ENCODE assay signal across 8 cellular contexts in the genomic region with DNA sequence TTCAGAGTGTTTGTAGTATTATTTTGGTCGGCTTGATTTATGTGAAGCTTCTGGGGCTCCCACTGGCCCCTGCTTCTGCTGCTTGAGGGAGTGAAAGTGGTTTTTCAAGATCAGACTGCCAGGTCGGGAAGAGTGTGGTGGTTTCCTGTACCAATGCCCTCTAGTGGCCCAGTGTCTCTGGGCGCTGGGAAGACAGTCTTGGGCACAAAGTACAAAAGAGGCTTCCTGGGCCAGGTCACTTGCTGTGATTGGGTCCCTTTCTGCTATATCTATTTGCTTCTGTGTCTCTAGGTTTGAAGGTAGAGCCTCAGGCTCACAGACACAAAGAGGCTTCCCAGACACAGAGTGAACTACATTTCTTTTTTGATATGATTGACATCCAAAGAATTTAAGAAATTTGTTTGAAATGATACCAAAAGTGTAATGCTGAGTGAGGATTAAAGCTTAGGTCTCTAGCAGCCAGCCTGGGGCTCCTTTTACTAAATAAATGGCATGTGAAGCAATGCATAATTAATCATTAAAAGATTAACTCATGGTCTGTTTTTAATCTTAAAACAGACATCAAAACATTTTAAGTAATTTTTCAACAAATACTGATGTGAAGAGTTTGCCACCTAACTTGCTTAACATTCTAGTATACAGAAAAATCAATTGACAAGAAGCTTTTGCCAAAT. TPM values are rescaled to one million over a fixed set of nuclear protein-coding genes. Genes with fewer than 3 reads are reported as not detected.
DNase-seq lines count a peak whose midpoint lies in the region; ATAC-seq and TF ChIP-seq lines count a peak whose summit lies in the region.

No MANE protein-coding gene starts in this region.

- TF ChIP-seq CTCF in lower leg skin (IDR thresholded peaks at IDR 0.05): no peak

- peak; percentile 47 for DNase-seq in DMS 273 (lab: John Stamatoyannopoulos, UW; ENCODE audit: unreplicated experiment)
- DNase-seq in DMS 273 treated with DMSO at 0.1 percent for 48 hours (lab: John Stamatoyannopoulos, UW): no peak
- peak; percentile 6 for DNase-seq in UCSD-AML1 (lab: John Stamatoyannopoulos, UW; ENCODE audit: unreplicated experiment)
- peak; percentile 22 for DNase-seq in germinal center (ENCODE audit: low spot score)
- DNase-seq in stimulated activated CD8-positive, alpha-beta memory T cell treated with anti-CD3 and anti-CD28 coated beads, Interleukin-12 subunit alpha, Interleukin-12 subunit beta, amount 100 ng/mL, for 1 hour (ENCODE audit: low read depth): peak; percentile 1
- no peak for DNase-seq in lower leg skin (ENCODE audit: low spot score in 2 of 2)

- TF ChIP-seq POLR2A in lower leg skin (IDR thresholded peaks at IDR 0.05): no peak

- no peak overlapping the region for H3K4me3 ChIP-seq in lower leg skin (ENCODE audit: low read depth, poor library complexity, severe bottlenecking)

- 17 to 20% methylated on average over 3 of the region's 3 CpGs for WGBS in lower leg skin, 2 donors

- intact Hi-C loops in lower leg skin (cut with DNase I; ENCODE audit: low total_unique reads): no loop called here

- ATAC-seq in GM19452 (IDR thresholded peaks at IDR 0.05; ENCODE audit: unreplicated experiment) (peak; percentile 85), HG03442 (IDR thresholded peaks at IDR 0.05; ENCODE audit: unreplicated experiment) (peak; percentile 89)

RNA-seq across cellular contexts. Expression of a gene that starts 36.3 kb away (rescaled TPM):
- total RNA-seq in lower leg skin: 1 to 10 TPM in 2 of 4 donors, under 1 TPM in 2; 0.67 to 4.9 (median 2.5) TPM

Comparison
In these comparisons a context has a peak if more than half of its experiments do, and no peak if none do; other contexts are left out.
1. DNase-seq: peak in DMS 273 (single experiment), UCSD-AML1 (single experiment), germinal center (single experiment) and stimulated activated CD8-positive, alpha-beta memory T cell treated with anti-CD3 and anti-CD28 coated beads, Interleukin-12 subunit alpha, Interleukin-12 subunit beta, amount 100 ng/mL, for 1 hour (single experiment); none in DMS 273 treated with DMSO at 0.1 percent for 48 hours (single experiment) and lower leg skin (0 of 2).